Comparison of ENCODE assay signal across 11 cellular contexts in genomic region chr3:16433701-16434151, GRCh38.
DNase-seq lines count a peak whose midpoint lies in the region; ATAC-seq and TF ChIP-seq lines count a peak whose summit lies in the region.
"Had no signal": no experiment of that assay in that cellular context is flagged by ENCODE, and none has a peak within 500 bp of the region (broad histone marks: within the 10 kb centered on the region; RNA-seq: fewer than 3 reads in every experiment).

No MANE protein-coding gene starts in this region.

- H3K27me3 ChIP-seq in BLaER1 = no peaks in the 10 kb centered on the region
- H3K27me3 ChIP-seq: neutrophil had no signal

- peaks cover 27% of the 10 kb centered on the region; the same call in 1 of the 2 replicates for H3K36me3 ChIP-seq in BLaER1
- H3K36me3 ChIP-seq: neutrophil had no signal

- peaks cover 58% of the 10 kb centered on the region for H3K4me1 ChIP-seq in BLaER1

- 0 out of 2 replicates have a peak overlapping the region, but pooled peaks have one; percentile 19 for H3K27ac ChIP-seq in BLaER1
- H3K27ac ChIP-seq: neutrophil had no signal

- TF ChIP-seq POLR2A in GM19193 (IDR thresholded peaks at IDR 0.05; ENCODE audit: extremely low read depth, insufficient read depth, insufficient read length) = peak; percentile 38

- no peak overlapping the region for H3K9ac ChIP-seq in BLaER1

- peaks cover 82% of the 10 kb centered on the region for H4K20me1 ChIP-seq in BLaER1

- H3K4me2 ChIP-seq in BLaER1 = peak overlapping the region; percentile 90

- no peaks in the 10 kb centered on the region for H3K9me3 ChIP-seq in BLaER1
- H3K9me3 ChIP-seq: neutrophil had no signal

- intact Hi-C loops in posterior vena cava (cut with DNase I) = no loop called here

- H3K4me3 ChIP-seq in BLaER1 = no peak overlapping the region; the same call in 1 of the 2 replicates

- DNase-seq in NK-92 (lab: John Stamatoyannopoulos, UW; ENCODE audit: unreplicated experiment) (no peak), posterior vena cava (ENCODE audit: low spot score) (no peak), NCI-H187 treated with DMSO at 0.1 percent for 48 hours (lab: John Stamatoyannopoulos, UW) (no peak), HuH-7 (ENCODE audit: low spot score) (no peak)
- DNase-seq: activated naive CD4-positive, alpha-beta T cell treated with anti-CD3 and anti-CD28 coated beads, Interleukin-2, amount 50 U/mL, for 16 hours; stimulated activated CD4-positive, alpha-beta T cell treated with anti-CD3 and anti-CD28 coated beads, Interleukin-4, amount 100 ng/mL, for 1 hour had no signal

- ATAC-seq in HG02623 (IDR thresholded peaks at IDR 0.05; ENCODE audit: unreplicated experiment) = peak; percentile 83
- ATAC-seq in HG03460 (IDR thresholded peaks at IDR 0.05; ENCODE audit: unreplicated experiment) = peak; percentile 74
